ENCODE assay signal across 17 cellular contexts in genomic region chr7:122056977-122057376, GRCh38.
DNase-seq lines count a peak whose midpoint lies in the region; ATAC-seq, FAIRE-seq and TF ChIP-seq lines count a peak whose summit lies in the region.
"Had no signal": no experiment of that assay in that cellular context is flagged by ENCODE, and none has a peak within 500 bp of the region (broad histone marks: within the 10 kb centered on the region; RNA-seq: fewer than 3 reads in every experiment).

No MANE protein-coding gene starts in this region.

- no peaks in the 10 kb centered on the region for H3K9me1 ChIP-seq in endothelial cell of umbilical vein (replicated peaks; ENCODE audit: control insufficient read depth, extremely low read depth, insufficient read depth, low read length)

- H3K27ac ChIP-seq in GM23338 (ENCODE audit: low read depth) = peak overlapping the region; percentile 56; the same call in 1 of the 2 replicates
- H3K27ac ChIP-seq in endothelial cell of umbilical vein (ENCODE audit: insufficient read depth, low read depth, low read length) = no peak overlapping the region
- H3K27ac ChIP-seq in neuronal stem cell (replicated peaks; ENCODE audit: low read length) = no peak overlapping the region

- CTCF ChIA-PET in endothelial cell of umbilical vein (lab: Charles Lee) = interaction anchor here (1.2 kb wide), 1 partner anchor 36 kb away, joined by 5 read pairs; no protein-coding TSS in a partner anchor

- H2BK5ac ChIP-seq in neuronal stem cell (ENCODE audit: low read length) = no peak overlapping the region

- H3K18ac ChIP-seq in neuronal stem cell (ENCODE audit: low read length) = no peak overlapping the region

- no peak overlapping the region for H3K4me3 Mint-ChIP-seq in GM23338
- H3K4me3 Mint-ChIP-seq: B cell; CD4-positive, alpha-beta memory T cell had no signal

- BruUV-seq in endothelial cell of umbilical vein (replicated peaks; lab: Mats Ljungman, UMichigan) = no TSS peak

- H3K4me1 ChIP-seq in GM23338 (ENCODE audit: insufficient read depth) (peaks cover 17% of the 10 kb centered on the region), endothelial cell of umbilical vein (ENCODE audit: control insufficient read depth, extremely low read depth, insufficient read depth, low read length) (peaks cover 8% of the 10 kb centered on the region), neuronal stem cell (ENCODE audit: control insufficient read depth in 2 of 2, insufficient read depth in 1 of 2, low read depth in 1 of 2, low read length in 2 of 2) (no peaks in the 10 kb centered on the region)

- H3K4me1 Mint-ChIP-seq in GM23338 = peaks cover 28% of the 10 kb centered on the region
- H3K4me1 Mint-ChIP-seq: B cell; CD4-positive, alpha-beta memory T cell had no signal

- no peak overlapping the region for H3K14ac ChIP-seq in neuronal stem cell (ENCODE audit: low read length)

- H4K20me1 ChIP-seq in GM23338 (replicated peaks; ENCODE audit: insufficient read depth) (no peaks in the 10 kb centered on the region), endothelial cell of umbilical vein (replicated peaks; ENCODE audit: control insufficient read depth, extremely low read depth, insufficient read depth, low read length) (no peaks in the 10 kb centered on the region)

- H3K23ac ChIP-seq in neuronal stem cell (ENCODE audit: low read depth, low read length, poor library complexity) = no peak overlapping the region

- no peak overlapping the region for H4K8ac ChIP-seq in neuronal stem cell (ENCODE audit: low read depth, low read length)

- FAIRE-seq in endothelial cell of umbilical vein (lab: Jason Lieb, UNC) = no peak
- FAIRE-seq: G401.6, GM12891 had no signal

- H3K4me3 ChIP-seq in GM23338 (no peak overlapping the region), cardiac fibroblast (replicated peaks in 1 of 2; ENCODE audit: low read depth in 2 of 2, low read length in 2 of 2) (no peak overlapping the region), endothelial cell of umbilical vein (replicated peaks in 1 of 3; ENCODE audit: insufficient read depth in 1 of 3, low read depth in 1 of 3, low read length in 3 of 3) (no peak overlapping the region), neuronal stem cell (ENCODE audit: low read length in 2 of 2) (no peak overlapping the region)

- POLR2A ChIA-PET in endothelial cell of umbilical vein (lab: Charles Lee) = no interaction called here

- no peaks in the 10 kb centered on the region for H3K9me3 Mint-ChIP-seq in GM23338

- H2BK120ac ChIP-seq in neuronal stem cell (ENCODE audit: low read depth, low read length) = no peak overlapping the region

- no peaks in the 10 kb centered on the region for H3K79me2 ChIP-seq in GM23338 (replicated peaks; ENCODE audit: insufficient read depth)
- no peaks in the 10 kb centered on the region for H3K79me2 ChIP-seq in endothelial cell of umbilical vein (ENCODE audit: control insufficient read depth, insufficient read depth, low read length)

- H3K27me3 ChIP-seq in GM23338 (ENCODE audit: insufficient read depth) (no peaks in the 10 kb centered on the region), endothelial cell of umbilical vein (ENCODE audit: control insufficient read depth in 2 of 2, insufficient read depth in 2 of 2, low read length in 2 of 2) (no peaks in the 10 kb centered on the region), neuronal stem cell (ENCODE audit: control insufficient read depth in 3 of 3, insufficient read depth in 3 of 3, low read depth in 1 of 3, low read length in 3 of 3) (no peaks in the 10 kb centered on the region)

- TF ChIP-seq POLR2A in endothelial cell of umbilical vein (IDR thresholded peaks at IDR 0.05; ENCODE audit: low read depth, low read length) = no peak

- H3F3A ChIP-seq in GM23338 (replicated peaks; ENCODE audit: low read depth) = no peaks in the 10 kb centered on the region; the same call in 1 of the 2 replicates

- H3K27ac Mint-ChIP-seq in GM23338 = peak overlapping the region; percentile 3; the same call in 1 of the 2 replicates
- H3K27ac Mint-ChIP-seq: B cell; CD4-positive, alpha-beta memory T cell had no signal

- no peak overlapping the region for H3K4ac ChIP-seq in neuronal stem cell (ENCODE audit: low read length)

- no peak overlapping the region for H4K91ac ChIP-seq in neuronal stem cell (ENCODE audit: low read depth, low read length, poor library complexity)

- H2BK15ac ChIP-seq in neuronal stem cell (ENCODE audit: low read length) = no peak overlapping the region

- intact Hi-C loops in endothelial cell of umbilical vein (cut with micrococcal nuclease) = no loop called here

- no peak overlapping the region for H2BK12ac ChIP-seq in neuronal stem cell (ENCODE audit: low read length)

- H3K9me2 ChIP-seq in GM23338 (ENCODE audit: insufficient read depth) = no peaks in the 10 kb centered on the region

- H3K36me3 Mint-ChIP-seq in GM23338 (ENCODE audit: low read depth) = peaks cover 59% of the 10 kb centered on the region
- H3K36me3 Mint-ChIP-seq: CD4-positive, alpha-beta memory T cell had no signal

- no peaks in the 10 kb centered on the region for H3K27me3 Mint-ChIP-seq in GM23338 (ENCODE audit: insufficient read depth, low read depth, poor library complexity)
- H3K27me3 Mint-ChIP-seq: CD4-positive, alpha-beta memory T cell had no signal

- WGBS in neuronal stem cell (ENCODE audit: extremely low coverage in 2 of 2, insufficient read length in 2 of 2, insufficient replicate concordance in 1 of 2), 2 donors = no CpG with 5 or more reads among the region's 2 CpGs

- H3K9me3 ChIP-seq in endothelial cell of umbilical vein (replicated peaks; ENCODE audit: control insufficient read depth, insufficient read depth, low read length) = no peaks in the 10 kb centered on the region
- H3K9me3 ChIP-seq in neuronal stem cell (replicated peaks in 1 of 2; ENCODE audit: control insufficient read depth in 2 of 2, insufficient read depth in 1 of 2, low read depth in 1 of 2, low read length in 2 of 2) = peaks cover 0 to 6% of the 10 kb centered on the region in 2 donors

- peak; percentile 45; the same call in 2 of the 3 replicates for ATAC-seq in GM23338
- no peak for ATAC-seq in GM21576 (IDR thresholded peaks at IDR 0.05; ENCODE audit: unreplicated experiment)
- ATAC-seq: HCT116 had no signal

- H2AK5ac ChIP-seq in neuronal stem cell (ENCODE audit: low read depth, low read length) = no peak overlapping the region

- dilution Hi-C loops in endothelial cell of umbilical vein (cut with MboI; ENCODE audit: extremely low pct_ligation_motif_present, low sequenced_read_pairs) = no loop called here

- TF ChIP-seq CTCF in GM23338 (conservative IDR thresholded peaks at IDR 0.05; ENCODE audit: low read depth in 2 of 2) (no peak), cardiac fibroblast (IDR thresholded peaks at IDR 0.05; ENCODE audit: low read depth, low read length) (no peak), endothelial cell of umbilical vein (IDR thresholded peaks at IDR 0.05; ENCODE audit: extremely low read depth in 1 of 2, insufficient read depth in 1 of 2, low read depth in 1 of 2, low read length in 2 of 2) (no peak)

- peak; percentile 36 for DNase-seq in GM23338 (ENCODE audit: low spot score)
- peak; percentile 1 to 72 for DNase-seq in cardiac fibroblast (ENCODE audit: low read depth in 2 of 2)
- DNase-seq in endothelial cell of umbilical vein (ENCODE audit: low read depth, low spot score) = peak; percentile 43
- peak; percentile 17 for DNase-seq in kidney tubule cell (ENCODE audit: low spot score)
- no peak for DNase-seq in NCI-H2107 treated with DMSO at 0.1 percent for 48 hours (lab: John Stamatoyannopoulos, UW; ENCODE audit: unreplicated experiment)
- no peak for DNase-seq in AG08396 (ENCODE audit: low spot score)
- DNase-seq in neuronal stem cell (ENCODE audit: low spot score) = no peak
- DNase-seq: ACHN; C1 segment of cervical spinal cord; CD4-positive, alpha-beta memory T cell; DMS79; IMR-90 had no signal

- H3K36me3 ChIP-seq in GM23338 (ENCODE audit: insufficient read depth) = peaks cover 22% of the 10 kb centered on the region
- H3K36me3 ChIP-seq in endothelial cell of umbilical vein (ENCODE audit: control insufficient read depth in 2 of 2, extremely low read depth in 1 of 2, insufficient read depth in 2 of 2, low read length in 2 of 2) = no peaks in the 10 kb centered on the region
- H3K36me3 ChIP-seq in neuronal stem cell (replicated peaks in 1 of 2; ENCODE audit: control insufficient read depth in 2 of 2, insufficient read depth in 2 of 2, low read length in 2 of 2) = peaks cover 27 to 100% of the 10 kb centered on the region in 2 donors

- no peaks in the 10 kb centered on the region for H3K79me1 ChIP-seq in neuronal stem cell (ENCODE audit: low read depth, low read length)

- H2AFZ ChIP-seq in GM23338 (no peak overlapping the region), endothelial cell of umbilical vein (ENCODE audit: low read depth, low read length) (no peak overlapping the region), neuronal stem cell (ENCODE audit: low read length) (no peak overlapping the region)

- H3K4me2 ChIP-seq in GM23338 = no peak overlapping the region
- H3K4me2 ChIP-seq in endothelial cell of umbilical vein (ENCODE audit: insufficient read depth, low read length) = no peak overlapping the region
- no peak overlapping the region for H3K4me2 ChIP-seq in neuronal stem cell (ENCODE audit: insufficient read depth, low read length, poor library complexity, severe bottlenecking)

- H3K9ac ChIP-seq in endothelial cell of umbilical vein (replicated peaks; ENCODE audit: extremely low read depth, insufficient read depth, low read length) = no peak overlapping the region
- no peak overlapping the region for H3K9ac ChIP-seq in neuronal stem cell (ENCODE audit: low read depth, low read length, poor library complexity)

TF ChIP-seq in GM23338, 12 proteins besides CTCF, POLR2A, EP300 and RAD21 (continues in another document):
- no peak for TF ChIP-seq EZH2 (IDR thresholded peaks at IDR 0.05; ENCODE audit: low read depth, unreplicated experiment)

TF ChIP-seq in endothelial cell of umbilical vein, 7 proteins besides CTCF, POLR2A, EP300 and RAD21:
- TF ChIP-seq MYC (IDR thresholded peaks at IDR 0.05; ENCODE audit: low read depth, low read length) = no peak
- no peak for TF ChIP-seq MAX (IDR thresholded peaks at IDR 0.05; ENCODE audit: insufficient read depth, insufficient read length)
- no peak for TF ChIP-seq EZH2 (IDR thresholded peaks at IDR 0.05; ENCODE audit: borderline replicate concordance, low read depth, low read length, severe bottlenecking)
- TF ChIP-seq POLR2AphosphoS5 (IDR thresholded peaks at IDR 0.05; ENCODE audit: insufficient read depth, low read depth, low read length) = no peak
- TF ChIP-seq GATA2 (IDR thresholded peaks at IDR 0.05; ENCODE audit: insufficient read depth, insufficient read length, low read depth, low read length) = no peak
- no peak for TF ChIP-seq FOS (IDR thresholded peaks at IDR 0.05; ENCODE audit: borderline replicate concordance, insufficient read depth, low read length)
- no peak for TF ChIP-seq JUN (IDR thresholded peaks at IDR 0.05; ENCODE audit: borderline replicate concordance, insufficient read depth, insufficient read length, low read depth)

Comparison
In these comparisons a context has a peak if more than half of its experiments do, and no peak if none do; other contexts are left out.
1. DNase-seq: peak in GM23338 (single experiment), cardiac fibroblast (2 of 2), endothelial cell of umbilical vein (single experiment) and kidney tubule cell (single experiment); none in NCI-H2107 treated with DMSO at 0.1 percent for 48 hours (single experiment), AG08396 (single experiment) and neuronal stem cell (single experiment).